15 cellular contexts compared by ENCODE assay signal in the genomic region with DNA sequence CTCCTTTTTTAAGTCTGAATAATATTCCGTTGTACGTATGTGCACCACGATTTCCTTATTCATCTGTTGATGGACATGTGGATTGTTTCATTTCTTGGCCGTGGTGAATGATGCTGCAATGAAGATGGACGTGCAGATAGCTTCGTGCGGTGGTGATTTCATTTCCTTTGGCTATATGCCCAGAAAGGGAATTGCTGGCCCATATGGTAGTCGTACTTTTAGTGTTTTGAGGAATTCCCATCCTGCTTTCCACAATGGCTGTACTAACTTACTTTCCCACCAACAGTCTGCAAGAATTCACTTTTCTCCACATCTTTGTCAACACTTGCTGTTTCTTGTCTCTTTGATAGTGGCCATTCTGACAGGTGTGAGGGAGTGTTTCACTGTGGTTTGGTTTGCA. TPM values are rescaled to one million over a fixed set of nuclear protein-coding genes. Genes with fewer than 3 reads are reported as not detected.
DNase-seq lines count a peak whose midpoint lies in the region; ATAC-seq and TF ChIP-seq lines count a peak whose summit lies in the region.
"Had no signal": no experiment of that assay in that cellular context is flagged by ENCODE, and none has a peak within 500 bp of the region (broad histone marks: within the 10 kb centered on the region; RNA-seq: fewer than 3 reads in every experiment).

No MANE protein-coding gene starts in this region.

- H3F3A ChIP-seq in SK-N-SH (replicated peaks; ENCODE audit: insufficient read depth), result no peaks in the 10 kb centered on the region

- CTCF ChIA-PET in BJ (lab: Yijun Ruan, JAX), result no interaction called here
- CTCF ChIA-PET in SK-N-SH (lab: Yijun Ruan, JAX), result no interaction called here

- ATAC-seq in HG03045 (IDR thresholded peaks at IDR 0.05; ENCODE audit: unreplicated experiment), result no peak
- ATAC-seq: body of pancreas had no signal

- H3K4me3 ChIP-seq in BJ (ENCODE audit: low read depth, low read length), result no peak overlapping the region
- no peak overlapping the region for H3K4me3 ChIP-seq in SK-N-SH (ENCODE audit: low read depth in 2 of 2, low read length in 1 of 2)
- no peak overlapping the region for H3K4me3 ChIP-seq in foreskin fibroblast (ENCODE audit: low read depth in 1 of 2, low read length in 2 of 2)
- H3K4me3 ChIP-seq: body of pancreas, left ventricle myocardium inferior had no signal

- TF ChIP-seq CTCF in BJ (IDR thresholded peaks at IDR 0.05; ENCODE audit: insufficient read depth, low read depth, low read length), result no peak
- no peak for TF ChIP-seq CTCF in SK-N-SH (IDR thresholded peaks at IDR 0.05)
- TF ChIP-seq CTCF in foreskin fibroblast (IDR thresholded peaks at IDR 0.05; ENCODE audit: low read depth, low read length), result no peak

- H3K36me3 ChIP-seq in BJ (ENCODE audit: control insufficient read depth, insufficient read depth, low read length), result no peaks in the 10 kb centered on the region
- no peaks in the 10 kb centered on the region for H3K36me3 ChIP-seq in SK-N-SH (replicated peaks in 1 of 2; ENCODE audit: control insufficient read depth in 1 of 2, insufficient read depth in 2 of 2, low read length in 1 of 2)
- H3K36me3 ChIP-seq: left ventricle myocardium inferior had no signal

- no peak overlapping the region for H3K4me2 ChIP-seq in SK-N-SH

- no peak for TF ChIP-seq RAD21 in SK-N-SH (IDR thresholded peaks at IDR 0.05; ENCODE audit: low read length)

- H3K27me3 ChIP-seq in BJ (ENCODE audit: control insufficient read depth, insufficient read depth, low read length), result no peaks in the 10 kb centered on the region
- no peaks in the 10 kb centered on the region; the same call in 1 of the 2 replicates for H3K27me3 ChIP-seq in SK-N-SH (ENCODE audit: insufficient read depth)
- H3K27me3 ChIP-seq: body of pancreas had no signal

- H3K9me2 ChIP-seq in SK-N-SH, result no peaks in the 10 kb centered on the region

- H3K4me1 ChIP-seq in SK-N-SH (ENCODE audit: control insufficient read depth in 1 of 2, insufficient read depth in 2 of 2, low read depth in 1 of 2, low read length in 1 of 2), result no peaks in the 10 kb centered on the region; a peak in 1 of 4 replicates
- H3K4me1 ChIP-seq: body of pancreas, left ventricle myocardium inferior had no signal

- no peaks in the 10 kb centered on the region for H3K9me3 ChIP-seq in SK-N-SH
- H3K9me3 ChIP-seq: body of pancreas had no signal

- H4K20me1 ChIP-seq in SK-N-SH (ENCODE audit: insufficient read depth), result no peaks in the 10 kb centered on the region

- DNase-seq in BJ (ENCODE audit: low read depth) (peak; percentile 25), HS-5 (ENCODE audit: low read depth) (peak; percentile 76), SK-N-SH (no peak), foreskin fibroblast (peak; percentile 5 to 31), NCI-H1105 treated with DMSO at 0.1 percent for 48 hours (lab: John Stamatoyannopoulos, UW) (no peak), SK-N-DZ (ENCODE audit: low spot score) (no peak)
- DNase-seq in activated effector memory CD4-positive, alpha-beta T cell treated with Interleukin-2 at 50 U/mL for 16 hours, result no peak
- DNase-seq: body of pancreas; Calu3; KBM-7; left ventricle myocardium inferior; NCI-H446; stimulated activated CD4-positive, alpha-beta T cell treated with anti-CD3 and anti-CD28 coated beads, Interleukin-4, amount 100 ng/mL, for 24 hours; substantia nigra had no signal

- 11% methylated on average over 8 of the region's 8 CpGs for whole genome bisulfite sequencing in SK-N-SH (ENCODE audit: low lambda C conversion rate)

- no peak for TF ChIP-seq EP300 in SK-N-SH (IDR thresholded peaks at IDR 0.05; ENCODE audit: borderline replicate concordance in 1 of 2, low read depth in 1 of 2, low read length in 1 of 2)

- POLR2A ChIA-PET in BJ (lab: Charles Lee) (no interaction called here), SK-N-SH (lab: Yijun Ruan, JAX) (no interaction called here)

- no peak overlapping the region for H3K27ac ChIP-seq in SK-N-SH (ENCODE audit: low read depth in 2 of 2, low read length in 1 of 2)
- H3K27ac ChIP-seq: body of pancreas, left ventricle myocardium inferior had no signal

- no peak overlapping the region for H2AFZ ChIP-seq in SK-N-SH (ENCODE audit: low read depth)

- H3K9ac ChIP-seq in SK-N-SH, result no peak overlapping the region

- H3K79me2 ChIP-seq in SK-N-SH (ENCODE audit: insufficient read depth), result no peaks in the 10 kb centered on the region

TF ChIP-seq in SK-N-SH, 30 proteins besides CTCF, POLR2A, EP300 and RAD21:
- TF ChIP-seq TCF12 (IDR thresholded peaks at IDR 0.05), result peak; percentile 57; the same call in 1 of the 2 replicates
- peak; percentile 71 for TF ChIP-seq PBX3 (IDR thresholded peaks at IDR 0.05)
- peak; percentile 80 for TF ChIP-seq NFIC (IDR thresholded peaks at IDR 0.05; ENCODE audit: borderline replicate concordance)
- TF ChIP-seq IRF3 (IDR thresholded peaks at IDR 0.05; ENCODE audit: low read depth, low read length), result no peak
- no peak for TF ChIP-seq NRF1 (IDR thresholded peaks at IDR 0.05; ENCODE audit: low read depth, low read length)
- TF ChIP-seq FOXM1 (IDR thresholded peaks at IDR 0.05; ENCODE audit: low read depth), result no peak

RNA-seq across cellular contexts. Expression of gene ZFP42, which starts 12.8 kb away (rescaled TPM):
- polyA plus RNA-seq in BJ (2011; rRNA removed), result not detected in 2 replicates
- polyA minus RNA-seq in BJ (2011; rRNA and poly(A)+ RNA removed), result not detected in 2 replicates
- not detected in 2 replicates for polyA plus RNA-seq in SK-N-SH (2012; rRNA removed)
- not detected in 2 replicates for polyA plus RNA-seq in SK-N-SH (2012; cell fraction: cytosol; rRNA removed)
- not detected in 2 replicates for polyA plus RNA-seq in SK-N-SH (2012; cell fraction: nucleus; rRNA removed)
- polyA plus RNA-seq in SK-N-DZ (2014; cell fraction: cytosol; rRNA removed), result not detected in 2 replicates
- not detected in 2 replicates for polyA plus RNA-seq in SK-N-DZ (2014; cell fraction: nucleus; rRNA removed)

Comparison
In these comparisons a context has a peak if more than half of its experiments do, and no peak if none do; other contexts are left out.
1. DNase-seq: peak in BJ (single experiment), HS-5 (single experiment) and foreskin fibroblast (2 of 2); none in SK-N-SH (single experiment), NCI-H1105 treated with DMSO at 0.1 percent for 48 hours (single experiment), activated effector memory CD4-positive, alpha-beta T cell treated with Interleukin-2 at 50 U/mL for 16 hours (single experiment) and SK-N-DZ (single experiment).